8 cellular contexts compared by ENCODE assay signal in genomic region chr10:70169011-70169410, GRCh38. TPM values are rescaled to one million over a fixed set of nuclear protein-coding genes. Genes with fewer than 3 reads are reported as not detected.
DNase-seq lines count a peak whose midpoint lies in the region; ATAC-seq and TF ChIP-seq lines count a peak whose summit lies in the region.

No MANE protein-coding gene starts in this region.

- 11 to 18% (median 12%) methylated on average over 2 of the region's 2 CpGs for WGBS in ovary, 3 donors

- no peak for TF ChIP-seq EP300 in ovary (IDR thresholded peaks at IDR 0.05)

- intact Hi-C loops in ovary (cut with DNase I), result no loop called here

- H3K27me3 ChIP-seq in Peyer's patch, result no peaks in the 10 kb centered on the region
- H3K27me3 ChIP-seq in ovary, result no peaks in the 10 kb centered on the region

- TF ChIP-seq POLR2A in Peyer's patch (IDR thresholded peaks at IDR 0.05) (no peak), ovary (IDR thresholded peaks at IDR 0.05) (no peak)

- H3K9me3 ChIP-seq in Peyer's patch (no peaks in the 10 kb centered on the region), ovary (no peaks in the 10 kb centered on the region)

- no peak for TF ChIP-seq CTCF in Peyer's patch (IDR thresholded peaks at IDR 0.05)
- TF ChIP-seq CTCF in epithelial cell of esophagus (IDR thresholded peaks at IDR 0.05; ENCODE audit: insufficient read depth, low read depth, low read length, missing control alignments), result no peak
- TF ChIP-seq CTCF in ovary (IDR thresholded peaks at IDR 0.05), result no peak

- DNase-seq in EH (ENCODE audit: low read depth) (peak; percentile 44), Peyer's patch (no peak), epithelial cell of esophagus (ENCODE audit: low read depth) (no peak), ovary (no peak), NCI-H345 (lab: John Stamatoyannopoulos, UW) (no peak), NCI-H1436 treated with DMSO at 0.1 percent for 48 hours (lab: John Stamatoyannopoulos, UW) (no peak)

- H3K4me1 ChIP-seq in Peyer's patch, result peaks cover 3 to 30% (median 8%) of the 10 kb centered on the region in 4 donors
- peaks cover 6% of the 10 kb centered on the region for H3K4me1 ChIP-seq in ovary (ENCODE audit: insufficient read depth)

- H3K27ac ChIP-seq in Peyer's patch (peak overlapping the region in 1 of 4 donors; percentile 89), ovary (no peak overlapping the region)

- H3K36me3 ChIP-seq in Peyer's patch, result peaks cover 0 to 10% (median 0%) of the 10 kb centered on the region in 3 donors
- H3K36me3 ChIP-seq in ovary, result no peaks in the 10 kb centered on the region

- no peak for ATAC-seq in GM19452 (IDR thresholded peaks at IDR 0.05; ENCODE audit: unreplicated experiment)
- ATAC-seq in HG02938 (IDR thresholded peaks at IDR 0.05; ENCODE audit: unreplicated experiment), result no peak

- peak overlapping the region; percentile 61 to 85 (median 76) for H3K4me3 ChIP-seq in Peyer's patch
- H3K4me3 ChIP-seq in epithelial cell of esophagus (ENCODE audit: low read length), result peak overlapping the region; percentile 99
- peak overlapping the region; percentile 73 for H3K4me3 ChIP-seq in ovary

RNA-seq across cellular contexts. Expression of gene SAR1A, which starts 1.3 kb away (rescaled TPM):
- total RNA-seq in Peyer's patch (10 to 100 TPM; 30.3 to 52.0 (median 35.1) TPM), ovary (100 to 1,000 TPM in 4 of 7 donors, 10 to 100 TPM in 3; 53.9 to 125 (median 105) TPM)
- 10 to 100 TPM; 38.3 to 60.9 TPM for polyA plus RNA-seq in ovary

RNA-seq across cellular contexts. Expression of gene TYSND1, which starts 22.5 kb away (rescaled TPM):
- total RNA-seq in Peyer's patch (10 to 100 TPM; 18.2 to 25.9 (median 21.7) TPM), ovary (10 to 100 TPM; 10.1 to 12.4 (median 12.2) TPM)
- polyA plus RNA-seq in ovary, result 1 to 10 TPM; 3.5 to 6.9 TPM

RNA-seq across cellular contexts. Expression of gene AIFM2, which starts 36.4 kb away (rescaled TPM):
- total RNA-seq in Peyer's patch (10 to 100 TPM; 18.7 to 29.2 (median 23.8) TPM), ovary (10 to 100 TPM in 2 of 7 donors, 1 to 10 TPM in 5; 6.2 to 13.9 (median 8.2) TPM)
- 1 to 10 TPM; 5.7 to 6.9 TPM for polyA plus RNA-seq in ovary
